In the genomic region with DNA sequence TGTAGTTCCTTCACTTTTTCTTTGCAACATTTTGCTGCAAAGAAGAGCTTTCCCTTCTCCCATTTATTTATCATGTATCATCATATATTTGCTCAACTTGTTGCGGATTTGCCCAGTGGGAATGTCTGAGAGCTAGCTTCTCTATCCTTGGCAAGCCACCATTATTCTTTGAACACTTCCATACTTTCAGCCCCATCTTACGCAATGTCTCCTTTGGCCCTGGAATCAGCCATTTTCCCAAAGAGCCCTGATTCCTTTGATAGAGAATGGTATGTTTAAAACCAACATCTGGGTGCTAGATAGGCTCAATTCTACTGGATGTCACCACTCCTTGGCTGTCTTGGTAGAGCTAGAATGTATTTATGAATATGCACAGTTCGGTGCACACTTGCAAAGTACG, we compare ENCODE assay signal across 2 cellular contexts.
TF ChIP-seq lines count a peak whose summit lies in the region.

No MANE protein-coding gene starts in this region.

TF ChIP-seq in IMR-90, 13 proteins besides CTCF, POLR2A, EP300 and RAD21:
- TF ChIP-seq CEBPB (IDR thresholded peaks at IDR 0.05; ENCODE audit: low read depth, low read length) (peak; percentile 75), SMC3 (IDR thresholded peaks at IDR 0.05; ENCODE audit: low read depth, low read length) (no peak)

TF ChIP-seq in K562, 482 proteins besides CTCF, POLR2A, EP300 and RAD21:
- no peak for TF ChIP-seq SMAD2 (IDR thresholded peaks at IDR 0.05; ENCODE audit: low read depth, low read length)
- no peak for TF ChIP-seq NELFE (IDR thresholded peaks at IDR 0.05; ENCODE audit: insufficient read depth, insufficient read length)
- no peak for TF ChIP-seq CEBPG (CRISPR knock-in tag; IDR thresholded peaks at IDR 0.05)
- TF ChIP-seq CEBPG (tag; conservative IDR thresholded peaks at IDR 0.05 in 1 of 2, IDR thresholded peaks at IDR 0.05 in 1 of 2): peak; percentile 25 to 55; a peak in 1 of 4 replicates
- TF ChIP-seq PHB2 (IDR thresholded peaks at IDR 0.05; ENCODE audit: low read depth): no peak
- no peak for TF ChIP-seq ZNF41 (CRISPR knock-in tag; conservative IDR thresholded peaks at IDR 0.05)
- TF ChIP-seq ZNF184 (CRISPR knock-in tag; IDR thresholded peaks at IDR 0.05): no peak
- no peak for TF ChIP-seq TBP (optimal IDR thresholded peaks at IDR 0.05; ENCODE audit: low read depth, low read length)
- peak; percentile 86 for TF ChIP-seq CEBPB (tag; IDR thresholded peaks at IDR 0.05)
